In genomic region chr3:132180337-132180791, GRCh38 we compare ENCODE assay signal across 8 cellular contexts.
A peak's percentile ranks its signal among the peaks of the same experiment; 100 is the strongest.
DNase-seq lines count a peak whose midpoint lies in the region; ATAC-seq and TF ChIP-seq lines count a peak whose summit lies in the region.

No MANE protein-coding gene starts in this region.

- H3K4me3 ChIP-seq in IMR-90 (ENCODE audit: insufficient read depth, low read depth, low read length) (no peak overlapping the region), choroid plexus epithelial cell (ENCODE audit: low read depth, low read length) (no peak overlapping the region), mesendoderm (ENCODE audit: low read length) (no peak overlapping the region)

- H2AK5ac ChIP-seq in IMR-90 (ENCODE audit: low read depth, low read length) (no peak overlapping the region), mesendoderm (ENCODE audit: low read length) (no peak overlapping the region)

- WGBS in IMR-90 (ENCODE audit: extremely low coverage in 2 of 2, insufficient read length in 1 of 2), 2 experiments, result no CpG with 5 or more reads among the region's 3 CpGs
- no CpG with 5 or more reads among the region's 3 CpGs for WGBS in mesendoderm (ENCODE audit: extremely low coverage, insufficient coverage, low lambda C conversion rate)

- H2AK9ac ChIP-seq in IMR-90 (replicated peaks; ENCODE audit: low read depth, low read length, poor library complexity), result no peak overlapping the region

- no peak for TF ChIP-seq POLR2A in IMR-90 (IDR thresholded peaks at IDR 0.05; ENCODE audit: low read depth, low read length)

- no peaks in the 10 kb centered on the region for H3K9me1 ChIP-seq in IMR-90 (ENCODE audit: insufficient read depth, low read length)

- H3K79me2 ChIP-seq in mesendoderm (ENCODE audit: control insufficient read depth, insufficient read depth, low read length), result no peaks in the 10 kb centered on the region

- no peak overlapping the region for H2BK5ac ChIP-seq in IMR-90 (ENCODE audit: low read depth, low read length, poor library complexity, severe bottlenecking)
- H2BK5ac ChIP-seq in mesendoderm (ENCODE audit: low read length), result no peak overlapping the region

- POLR2A ChIA-PET in IMR-90 (lab: Charles Lee; ENCODE audit: unreplicated experiment), result no interaction called here

- H3K9ac ChIP-seq in IMR-90 (ENCODE audit: low read depth, low read length), result no peak overlapping the region
- H3K9ac ChIP-seq in mesendoderm (ENCODE audit: low read length), result no peak overlapping the region

- H4K5ac ChIP-seq in IMR-90 (ENCODE audit: low read depth, low read length), result no peak overlapping the region
- H4K5ac ChIP-seq in mesendoderm (ENCODE audit: low read length), result no peak overlapping the region

- ATAC-seq in GM18498 (IDR thresholded peaks at IDR 0.05; ENCODE audit: unreplicated experiment) (peak; percentile 76), IMR-90 (ENCODE audit: low read depth) (peak; percentile 87), HG02610 (IDR thresholded peaks at IDR 0.05; ENCODE audit: unreplicated experiment) (no peak), GM21786 (IDR thresholded peaks at IDR 0.05; ENCODE audit: unreplicated experiment) (no peak)

- peak; percentile 77 for TF ChIP-seq CTCF in IMR-90 (conservative IDR thresholded peaks at IDR 0.05; ENCODE audit: low read depth, low read length)
- peak; percentile 65 for TF ChIP-seq CTCF in choroid plexus epithelial cell (conservative IDR thresholded peaks at IDR 0.05; ENCODE audit: low read depth, low read length)

- peak; percentile 88 for TF ChIP-seq RAD21 in IMR-90 (IDR thresholded peaks at IDR 0.05; ENCODE audit: low read length)

- H4K91ac ChIP-seq in IMR-90 (ENCODE audit: insufficient read depth, low read depth, low read length), result no peak overlapping the region

- H3K9me3 ChIP-seq in IMR-90 (ENCODE audit: control insufficient read depth, insufficient read depth, low read length), result no peaks in the 10 kb centered on the region

- dilution Hi-C loops in IMR-90 (cut with HindIII; ENCODE audit: low sequenced_read_pairs, unreplicated experiment), result no loop called here

- H2BK120ac ChIP-seq in IMR-90 (ENCODE audit: low read depth, low read length) (no peak overlapping the region), mesendoderm (ENCODE audit: low read depth, low read length) (no peak overlapping the region)

- no peak overlapping the region for H3K14ac ChIP-seq in IMR-90 (replicated peaks; ENCODE audit: low read depth, low read length)

- no peaks in the 10 kb centered on the region for H3K4me1 ChIP-seq in IMR-90 (ENCODE audit: control insufficient read depth, insufficient read depth, low read length)
- H3K4me1 ChIP-seq in mesendoderm (ENCODE audit: control insufficient read depth, low read depth, low read length), result no peaks in the 10 kb centered on the region

- H3K56ac ChIP-seq in IMR-90 (ENCODE audit: extremely low read depth, insufficient read depth, low read length) (no peak overlapping the region), mesendoderm (ENCODE audit: low read length) (no peak overlapping the region)

- peak overlapping the region; percentile 36 for H2AFZ ChIP-seq in IMR-90 (replicated peaks; ENCODE audit: low read length, poor library complexity)

- H2BK15ac ChIP-seq in IMR-90 (ENCODE audit: low read depth, low read length), result no peak overlapping the region
- H2BK15ac ChIP-seq in mesendoderm (replicated peaks; ENCODE audit: low read depth), result no peak overlapping the region

- CTCF ChIA-PET in IMR-90 (lab: Yijun Ruan, JAX), result interaction anchor here (1.0 to 4.4 kb wide), 6 partner anchors 10 to 150 kb away, joined by 3 to 41 read pairs (median 4); partner anchors contain the start of gene CPNE4

- in situ Hi-C loops in IMR-90 (cut with MboI; ENCODE audit: low sequenced_read_pairs), result loop anchor here (25.0 kb wide), 1 partner anchor 393 kb away; no protein-coding TSS in a partner anchor

- H3K36me3 ChIP-seq in IMR-90 (ENCODE audit: control insufficient read depth, insufficient read depth, low read length), result no peaks in the 10 kb centered on the region
- H3K36me3 ChIP-seq in mesendoderm (ENCODE audit: control insufficient read depth, insufficient read depth, low read length), result no peaks in the 10 kb centered on the region

- H3K4ac ChIP-seq in IMR-90 (ENCODE audit: low read depth, low read length), result no peak overlapping the region
- H3K4ac ChIP-seq in mesendoderm (ENCODE audit: low read depth, low read length), result no peak overlapping the region

- H3K27ac ChIP-seq in IMR-90 (ENCODE audit: insufficient read depth, low read length) (no peak overlapping the region), mesendoderm (ENCODE audit: low read depth, low read length) (no peak overlapping the region)

- H3K27me3 ChIP-seq in IMR-90 (ENCODE audit: control insufficient read depth, insufficient read depth, low read length) (peaks cover 4% of the 10 kb centered on the region), mesendoderm (ENCODE audit: insufficient read depth, low read length, poor library complexity) (no peaks in the 10 kb centered on the region)

- BruUV-seq in IMR-90 (replicated peaks; lab: Mats Ljungman, UMichigan), result no TSS peak

- H3K23ac ChIP-seq in IMR-90 (ENCODE audit: low read depth, low read length) (no peak overlapping the region), mesendoderm (ENCODE audit: low read length) (no peak overlapping the region)

- intact Hi-C loops in IMR-90 (cut with micrococcal nuclease), result loop anchor here (1.0 kb wide), 3 partner anchors 142 to 387 kb away; no protein-coding TSS in a partner anchor

- H2BK20ac ChIP-seq in IMR-90 (ENCODE audit: low read depth, low read length), result no peak overlapping the region

- H4K8ac ChIP-seq in IMR-90 (ENCODE audit: low read depth in 2 of 2, low read length in 2 of 2) (no peak overlapping the region), mesendoderm (ENCODE audit: low read depth, low read length) (no peak overlapping the region)

- no peak overlapping the region for H3K18ac ChIP-seq in IMR-90 (ENCODE audit: low read depth, low read length)
- no peak overlapping the region for H3K18ac ChIP-seq in mesendoderm (ENCODE audit: low read length)

- H4K20me1 ChIP-seq in IMR-90 (ENCODE audit: insufficient read depth, low read length), result no peaks in the 10 kb centered on the region

- H3K79me1 ChIP-seq in IMR-90 (ENCODE audit: low read depth in 1 of 2, low read length in 2 of 2) (no peaks in the 10 kb centered on the region), mesendoderm (ENCODE audit: low read length) (no peaks in the 10 kb centered on the region)

- DNase-seq in Ammon's horn (ENCODE audit: low spot score), result peak; percentile 58
- DNase-seq in IMR-90, result peak; percentile 66
- DNase-seq in NOMO-1 treated with dmso at 0.1 percent for 144 hours (lab: John Stamatoyannopoulos, UW; ENCODE audit: unreplicated experiment), result peak; percentile 27
- DNase-seq in choroid plexus epithelial cell (ENCODE audit: low read depth), result peak; percentile 82
- DNase-seq in mesendoderm, result peak; percentile 84

- H3K4me2 ChIP-seq in IMR-90 (ENCODE audit: low read depth, low read length) (no peak overlapping the region), mesendoderm (ENCODE audit: low read length) (no peak overlapping the region)

TF ChIP-seq in IMR-90, 13 proteins besides CTCF, POLR2A, EP300 and RAD21:
- TF ChIP-seq CEBPB (IDR thresholded peaks at IDR 0.05; ENCODE audit: low read depth, low read length) (no peak), SMC3 (IDR thresholded peaks at IDR 0.05; ENCODE audit: low read depth, low read length) (peak; percentile 79), RCOR1 (IDR thresholded peaks at IDR 0.05; ENCODE audit: insufficient replicate concordance, low read length) (no peak)

Comparison
In these comparisons a context has a peak if more than half of its experiments do, and no peak if none do; other contexts are left out.
1. DNase-seq: peak in every context shown above with its lines; median percentile 84 in mesendoderm; 82 in choroid plexus epithelial cell; 66 in IMR-90; 58 in Ammon's horn; 27 in NOMO-1 treated with dmso at 0.1 percent for 144 hours.
2. ATAC-seq: peak in GM18498 (single experiment) and IMR-90 (single experiment); none in HG02610 (single experiment) and GM21786 (single experiment).